In genomic region chr7:129210256-129210988, GRCh38 we compare ENCODE assay signal across 9 cellular contexts. TPM values are rescaled to one million over a fixed set of nuclear protein-coding genes. Genes with fewer than 3 reads are reported as not detected.
DNase-seq lines count a peak whose midpoint lies in the region; ATAC-seq, FAIRE-seq and TF ChIP-seq lines count a peak whose summit lies in the region.
"Had no signal": no experiment of that assay in that cellular context is flagged by ENCODE, and none has a peak within 500 bp of the region (broad histone marks: within the 10 kb centered on the region; RNA-seq: fewer than 3 reads in every experiment).

No MANE protein-coding gene starts in this region.

- DNase-seq in D721Med (ENCODE audit: insufficient read length, low spot score) (peak; percentile 82), HCEC 1CT (peak; percentile 31), NCI-H69 (lab: John Stamatoyannopoulos, UW) (peak; percentile 62), epithelial cell of esophagus (ENCODE audit: low read depth) (peak; percentile 62)
- peak; percentile 34 for DNase-seq in activated CD8-positive, alpha-beta memory T cell treated with anti-CD3 and anti-CD28 coated beads, Interleukin-2, amount 50 U/mL, for 24 hours (ENCODE audit: extremely low read depth)
- DNase-seq in naive thymus-derived CD4-positive, alpha-beta T cell = peak; percentile 26 to 76 (median 51)
- peak; percentile 66 to 88 for DNase-seq in stimulated activated effector memory CD8-positive, alpha-beta T cell treated with anti-CD3 and anti-CD28 coated beads, Interleukin-12 subunit alpha, Interleukin-12 subunit beta, amount 100 ng/mL, for 72 hours (ENCODE audit: low spot score in 2 of 2)

- no peak for FAIRE-seq in D721Med (lab: Jason Lieb, UNC)

- no peak overlapping the region for H3K27ac ChIP-seq in naive thymus-derived CD4-positive, alpha-beta T cell (ENCODE audit: low read depth, low read length)

- TF ChIP-seq CTCF in D721Med (IDR thresholded peaks at IDR 0.05; ENCODE audit: insufficient read depth, missing control alignments) (peak; percentile 74), epithelial cell of esophagus (IDR thresholded peaks at IDR 0.05; ENCODE audit: insufficient read depth, low read depth, low read length, missing control alignments) (peak; percentile 90)

- no peaks in the 10 kb centered on the region for H3K9me3 ChIP-seq in naive thymus-derived CD4-positive, alpha-beta T cell (ENCODE audit: control insufficient read depth in 2 of 3, low read length in 3 of 3)

- POLR2A ChIA-PET in naive thymus-derived CD4-positive, alpha-beta T cell (lab: Charles Lee) = no interaction called here

- H3K4me3 ChIP-seq in epithelial cell of esophagus (ENCODE audit: low read length) = no peak overlapping the region
- H3K4me3 ChIP-seq in naive thymus-derived CD4-positive, alpha-beta T cell (ENCODE audit: low read length) = no peak overlapping the region

- intact Hi-C loops in naive thymus-derived CD4-positive, alpha-beta T cell (cut with micrococcal nuclease) = loop anchor here (1.0 kb wide), 2 partner anchors 46 to 119 kb away; no protein-coding TSS in a partner anchor

- H3K36me3 Mint-ChIP-seq in naive thymus-derived CD4-positive, alpha-beta T cell = no peaks in the 10 kb centered on the region
- no peaks in the 10 kb centered on the region for H3K36me3 Mint-ChIP-seq in stimulated activated effector memory CD8-positive, alpha-beta T cell treated with anti-CD3 and anti-CD28 coated beads, Interleukin-12 subunit alpha, Interleukin-12 subunit beta, amount 100 ng/mL, for 72 hours

- no peaks in the 10 kb centered on the region for H3K27me3 ChIP-seq in naive thymus-derived CD4-positive, alpha-beta T cell (ENCODE audit: control insufficient read depth in 2 of 2, insufficient read depth in 2 of 2, low read length in 2 of 2)

- peaks cover 0 to 6% (median 3%) of the 10 kb centered on the region in 5 donors for H3K27me3 Mint-ChIP-seq in naive thymus-derived CD4-positive, alpha-beta T cell

- ATAC-seq in naive thymus-derived CD4-positive, alpha-beta T cell = peak; percentile 81
- peak; percentile 77 for ATAC-seq in stimulated activated effector memory CD8-positive, alpha-beta T cell treated with anti-CD3 and anti-CD28 coated beads, Interleukin-12 subunit alpha, Interleukin-12 subunit beta, amount 100 ng/mL, for 72 hours
- no peak for ATAC-seq in GM21528 (IDR thresholded peaks at IDR 0.05; ENCODE audit: low FRiP score, unreplicated experiment)

- CTCF ChIA-PET in naive thymus-derived CD4-positive, alpha-beta T cell (lab: Charles Lee) = interaction anchor here (0.6 to 2.5 kb wide), 4 partner anchors 8 to 119 kb away, joined by 3 to 14 read pairs (median 4); no protein-coding TSS in a partner anchor

- no peaks in the 10 kb centered on the region for H3K36me3 ChIP-seq in naive thymus-derived CD4-positive, alpha-beta T cell (ENCODE audit: control insufficient read depth in 2 of 3, insufficient read depth in 3 of 3, low read length in 3 of 3)

- H3K4me1 ChIP-seq in naive thymus-derived CD4-positive, alpha-beta T cell (ENCODE audit: control insufficient read depth in 2 of 2, insufficient read depth in 2 of 2, low read length in 2 of 2) = no peaks in the 10 kb centered on the region

- H3K4me3 Mint-ChIP-seq in naive thymus-derived CD4-positive, alpha-beta T cell = no peak overlapping the region
- no peak overlapping the region for H3K4me3 Mint-ChIP-seq in stimulated activated effector memory CD8-positive, alpha-beta T cell treated with anti-CD3 and anti-CD28 coated beads, Interleukin-12 subunit alpha, Interleukin-12 subunit beta, amount 100 ng/mL, for 72 hours

- H3K9me3 Mint-ChIP-seq in naive thymus-derived CD4-positive, alpha-beta T cell = no peaks in the 10 kb centered on the region
- no peaks in the 10 kb centered on the region for H3K9me3 Mint-ChIP-seq in stimulated activated effector memory CD8-positive, alpha-beta T cell treated with anti-CD3 and anti-CD28 coated beads, Interleukin-12 subunit alpha, Interleukin-12 subunit beta, amount 100 ng/mL, for 72 hours

- H3K4me1 Mint-ChIP-seq in naive thymus-derived CD4-positive, alpha-beta T cell = peaks cover 0 to 2% (median 0%) of the 10 kb centered on the region in 7 donors
- H3K4me1 Mint-ChIP-seq in stimulated activated effector memory CD8-positive, alpha-beta T cell treated with anti-CD3 and anti-CD28 coated beads, Interleukin-12 subunit alpha, Interleukin-12 subunit beta, amount 100 ng/mL, for 72 hours = peaks cover 9% of the 10 kb centered on the region

- H3K27ac Mint-ChIP-seq in naive thymus-derived CD4-positive, alpha-beta T cell = peak overlapping the region in 1 of 9 donors; percentile 51
- H3K27ac Mint-ChIP-seq in stimulated activated effector memory CD8-positive, alpha-beta T cell treated with anti-CD3 and anti-CD28 coated beads, Interleukin-12 subunit alpha, Interleukin-12 subunit beta, amount 100 ng/mL, for 72 hours = no peak overlapping the region

RNA-seq across cellular contexts. Expression of gene AHCYL2, which starts 14.4 kb away (rescaled TPM):
- 10 to 100 TPM; 14.4 to 22.2 (median 20.4) TPM for total RNA-seq in naive thymus-derived CD4-positive, alpha-beta T cell
- polyA plus RNA-seq in naive thymus-derived CD4-positive, alpha-beta T cell = 10 to 100 TPM in 1 of 2 donors, 1 to 10 TPM in 1; 8.6 to 13.1 TPM

RNA-seq across cellular contexts. Expression of gene SMO, which starts 22.0 kb away (rescaled TPM):
- under 1 TPM in 2 of 5 experiments, not detected in 3; 0.11 to 0.22 TPM for total RNA-seq in naive thymus-derived CD4-positive, alpha-beta T cell
- polyA plus RNA-seq in naive thymus-derived CD4-positive, alpha-beta T cell = not detected
- total RNA-seq: T-helper 1 cell treated with Interleukin-12 subunit alpha and Interleukin-12 subunit beta and Interleukin-4 antibody, amounts not matched to agents 30 ng/mL and 1 ng/mL, for 36 hours had no signal

Comparison
In these comparisons a context has a peak if more than half of its experiments do, and no peak if none do; other contexts are left out.
1. DNase-seq: peak in every context shown above with its lines; median percentile 82 in D721Med; 77 in stimulated activated effector memory CD8-positive, alpha-beta T cell treated with anti-CD3 and anti-CD28 coated beads, Interleukin-12 subunit alpha, Interleukin-12 subunit beta, amount 100 ng/mL, for 72 hours; 62 in NCI-H69; 62 in epithelial cell of esophagus; 51 in naive thymus-derived CD4-positive, alpha-beta T cell; 34 in activated CD8-positive, alpha-beta memory T cell treated with anti-CD3 and anti-CD28 coated beads, Interleukin-2, amount 50 U/mL, for 24 hours; 31 in HCEC 1CT.